25 cellular contexts compared by ENCODE assay signal in genomic region chr21:25489673-25490072, GRCh38.
DNase-seq lines count a peak whose midpoint lies in the region; ATAC-seq, FAIRE-seq and TF ChIP-seq lines count a peak whose summit lies in the region.
"Had no signal": no experiment of that assay in that cellular context is flagged by ENCODE, and none has a peak within 500 bp of the region (broad histone marks: within the 10 kb centered on the region; RNA-seq: fewer than 3 reads in every experiment).

No MANE protein-coding gene starts in this region.

- H3K9me3 Mint-ChIP-seq in natural killer cell treated with Interleukin-12 subunit alpha and Interleukin-12 subunit beta and Interleukin-15 and Interleukin-18, amount 100 ng/mL, for 72 hours = no peaks in the 10 kb centered on the region
- peaks cover 0 to 2% of the 10 kb centered on the region in 2 donors for H3K9me3 Mint-ChIP-seq in natural killer cell
- no peaks in the 10 kb centered on the region for H3K9me3 Mint-ChIP-seq in activated T-helper 17 cell treated with anti-CD3 and anti-CD28 coated beads, Interleukin-2, amount 50 U/mL, for 72 hours
- H3K9me3 Mint-ChIP-seq in stimulated activated naive B cell treated with anti-CD40 and anti-IgM and Interleukin-4, amounts not matched to agents 10 μg/mL and 1 μg/mL and 100 μg/mL, for 72 hours = peaks cover 0 to 9% of the 10 kb centered on the region in 2 donors
- H3K9me3 Mint-ChIP-seq: CD4-positive, alpha-beta T cell; IgD-negative memory B cell had no signal

- WGBS in K562 (ENCODE audit: insufficient coverage, low coverage, missing lambda C conversion rate) = 0% methylated on average over 3 of the region's 3 CpGs
- 57 to 79% methylated on average over 3 of the region's 3 CpGs for WGBS in sigmoid colon, 2 donors

- in situ Hi-C loops in K562 (cut with MboI) = no loop called here

- H3K9ac ChIP-seq in K562 (ENCODE audit: insufficient read depth in 1 of 2, low read depth in 2 of 2, low read length in 2 of 2) = no peak overlapping the region
- H3K9ac ChIP-seq: BLaER1 had no signal

- peaks cover 56 to 62% of the 10 kb centered on the region in 2 donors for H3K4me1 Mint-ChIP-seq in natural killer cell treated with Interleukin-12 subunit alpha and Interleukin-12 subunit beta and Interleukin-15 and Interleukin-18, amount 100 ng/mL, for 72 hours (ENCODE audit: low read depth in 2 of 2)
- H3K4me1 Mint-ChIP-seq in natural killer cell = no peaks in the 10 kb centered on the region
- peaks cover 37% of the 10 kb centered on the region for H3K4me1 Mint-ChIP-seq in activated T-helper 17 cell treated with anti-CD3 and anti-CD28 coated beads, Interleukin-2, amount 50 U/mL, for 72 hours
- peaks cover 35 to 77% of the 10 kb centered on the region in 2 donors for H3K4me1 Mint-ChIP-seq in stimulated activated naive B cell treated with anti-CD40 and anti-IgM and Interleukin-4, amounts not matched to agents 10 μg/mL and 1 μg/mL and 100 μg/mL, for 72 hours

- peaks cover 7% of the 10 kb centered on the region for H3K36me3 Mint-ChIP-seq in natural killer cell treated with Interleukin-12 subunit alpha and Interleukin-12 subunit beta and Interleukin-15 and Interleukin-18, amount 100 ng/mL, for 72 hours
- no peaks in the 10 kb centered on the region for H3K36me3 Mint-ChIP-seq in natural killer cell
- peaks cover 27% of the 10 kb centered on the region for H3K36me3 Mint-ChIP-seq in activated T-helper 17 cell treated with anti-CD3 and anti-CD28 coated beads, Interleukin-2, amount 50 U/mL, for 72 hours (ENCODE audit: low read depth)
- peaks cover 6 to 21% of the 10 kb centered on the region in 2 donors for H3K36me3 Mint-ChIP-seq in stimulated activated naive B cell treated with anti-CD40 and anti-IgM and Interleukin-4, amounts not matched to agents 10 μg/mL and 1 μg/mL and 100 μg/mL, for 72 hours
- H3K36me3 Mint-ChIP-seq: IgD-negative memory B cell had no signal

- no peaks in the 10 kb centered on the region for H3K27me3 ChIP-seq in K562 (ENCODE audit: control insufficient read depth in 2 of 2, insufficient read depth in 2 of 2, low read length in 2 of 2)
- no peaks in the 10 kb centered on the region for H3K27me3 ChIP-seq in sigmoid colon
- H3K27me3 ChIP-seq: BLaER1 had no signal

- H3K4me3 ChIP-seq in K562 (no peak overlapping the region), sigmoid colon (no peak overlapping the region)
- H3K4me3 ChIP-seq: BLaER1, HAP-1 had no signal

- DNase-seq in natural killer cell treated with Interleukin-12 subunit alpha and Interleukin-12 subunit beta and Interleukin-15 and Interleukin-18, amount 100 ng/mL, for 72 hours (ENCODE audit: low spot score) = no peak
- DNase-seq in natural killer cell (no peak), K562 (ENCODE audit: extremely low read depth in 1 of 4, low spot score in 3 of 4) (no peak), sigmoid colon (no peak), posterior vena cava (ENCODE audit: low spot score) (no peak)
- DNase-seq in stimulated activated naive B cell treated with anti-CD40 and anti-IgM and Interleukin-4, amounts not matched to agents 10 μg/mL and 1 μg/mL and 100 μg/mL, for 72 hours = no peak
- DNase-seq: ACHN; CD4-positive, alpha-beta T cell; COR-L47; DMS79; Karpas-422; MV-4-11; NCI-H1105 treated with DMSO at 0.1 percent for 48 hours; NCI-H2029 treated with DMSO at 0.1 percent for 48 hours; NCI-H226; NCI-H510A treated with DMSO at 0.1 percent for 48 hours; NCI-H748 treated with DMSO at 0.1 percent for 48 hours; NK-92 treated with Interleukin-12 subunit alpha and Interleukin-12 subunit beta, amount 100 ng/mL, for 24 hours; SIG-M5 had no signal

- TF ChIP-seq RAD21 in K562 (CRISPR knock-in tag; conservative IDR thresholded peaks at IDR 0.05 in 1 of 2, IDR thresholded peaks at IDR 0.05 in 1 of 2) = no peak

- peak overlapping the region; percentile 94 to 96 for H3K27ac Mint-ChIP-seq in natural killer cell treated with Interleukin-12 subunit alpha and Interleukin-12 subunit beta and Interleukin-15 and Interleukin-18, amount 100 ng/mL, for 72 hours
- H3K27ac Mint-ChIP-seq in natural killer cell = no peak overlapping the region
- H3K27ac Mint-ChIP-seq in activated T-helper 17 cell treated with anti-CD3 and anti-CD28 coated beads, Interleukin-2, amount 50 U/mL, for 72 hours = peak overlapping the region; percentile 96
- peak overlapping the region; percentile 60 for H3K27ac Mint-ChIP-seq in stimulated activated naive B cell treated with anti-CD40 and anti-IgM and Interleukin-4, amounts not matched to agents 10 μg/mL and 1 μg/mL and 100 μg/mL, for 72 hours
- H3K27ac Mint-ChIP-seq: CD4-positive, alpha-beta T cell; IgD-negative memory B cell had no signal

- no peak overlapping the region for H2AFZ ChIP-seq in K562 (ENCODE audit: low read depth, low read length)

- H4K20me1 ChIP-seq in K562 (replicated peaks; ENCODE audit: control insufficient read depth, insufficient read depth, low read length) = no peaks in the 10 kb centered on the region
- H4K20me1 ChIP-seq: BLaER1 had no signal

- no TSS peak for BruUV-seq in K562 (replicated peaks; lab: Mats Ljungman, UMichigan)

- no peak for FAIRE-seq in K562 (lab: Jason Lieb, UNC)
- FAIRE-seq: HTR-8/SVneo had no signal

- H3K4me1 ChIP-seq in K562 (replicated peaks in 1 of 2; ENCODE audit: control insufficient read depth in 2 of 2, insufficient read depth in 2 of 2, low read length in 2 of 2) (no peaks in the 10 kb centered on the region), sigmoid colon (no peaks in the 10 kb centered on the region)

- CTCF ChIA-PET in K562 (lab: Yijun Ruan, JAX; ENCODE audit: low intra/inter-chr PET ratio) = no interaction called here

- H3K4me3 Mint-ChIP-seq in natural killer cell treated with Interleukin-12 subunit alpha and Interleukin-12 subunit beta and Interleukin-15 and Interleukin-18, amount 100 ng/mL, for 72 hours = peak overlapping the region; percentile 63
- no peak overlapping the region for H3K4me3 Mint-ChIP-seq in natural killer cell
- peak overlapping the region; percentile 81 for H3K4me3 Mint-ChIP-seq in activated T-helper 17 cell treated with anti-CD3 and anti-CD28 coated beads, Interleukin-2, amount 50 U/mL, for 72 hours
- no peak overlapping the region for H3K4me3 Mint-ChIP-seq in stimulated activated naive B cell treated with anti-CD40 and anti-IgM and Interleukin-4, amounts not matched to agents 10 μg/mL and 1 μg/mL and 100 μg/mL, for 72 hours
- H3K4me3 Mint-ChIP-seq: CD4-positive, alpha-beta T cell; IgD-negative memory B cell had no signal

- intact Hi-C loops in natural killer cell (cut with micrococcal nuclease) (no loop called here), K562 (cut with micrococcal nuclease) (no loop called here), sigmoid colon (cut with DNase I) (no loop called here), posterior vena cava (cut with DNase I) (no loop called here)

- TF ChIP-seq CTCF in natural killer cell (IDR thresholded peaks at IDR 0.05) (no peak), K562 (IDR thresholded peaks at IDR 0.05 in 2 of 3, conservative IDR thresholded peaks at IDR 0.05 in 1 of 3; ENCODE audit: insufficient read depth in 2 of 3, low read depth in 1 of 3, low read length in 3 of 3) (no peak), sigmoid colon (IDR thresholded peaks at IDR 0.05) (no peak)

- H3K27ac ChIP-seq in K562 (ENCODE audit: extremely low read depth, low read depth, low read length) (no peak overlapping the region), sigmoid colon (no peak overlapping the region)
- H3K27ac ChIP-seq: BLaER1 had no signal

- POLR2A ChIA-PET in K562 (lab: Yijun Ruan, JAX) = interaction anchor here (0.5 kb wide), 2 partner anchors 87 to 775 kb away, joined by 3 read pairs; no protein-coding TSS in a partner anchor

- ATAC-seq in natural killer cell treated with Interleukin-12 subunit alpha and Interleukin-12 subunit beta and Interleukin-15 and Interleukin-18, amount 100 ng/mL, for 72 hours = no peak
- ATAC-seq in natural killer cell (no peak), K562 (no peak)
- no peak for ATAC-seq in activated T-helper 17 cell treated with anti-CD3 and anti-CD28 coated beads, Interleukin-2, amount 50 U/mL, for 72 hours (replicated peaks)
- ATAC-seq in stimulated activated naive B cell treated with anti-CD40 and anti-IgM and Interleukin-4, amounts not matched to agents 10 μg/mL and 1 μg/mL and 100 μg/mL, for 72 hours (replicated peaks) = no peak
- ATAC-seq: Panc1 had no signal

- no peaks in the 10 kb centered on the region for H3K27me3 Mint-ChIP-seq in natural killer cell treated with Interleukin-12 subunit alpha and Interleukin-12 subunit beta and Interleukin-15 and Interleukin-18, amount 100 ng/mL, for 72 hours
- peaks cover 0 to 6% of the 10 kb centered on the region in 2 donors for H3K27me3 Mint-ChIP-seq in natural killer cell (ENCODE audit: low read depth in 2 of 2)
- H3K27me3 Mint-ChIP-seq in activated T-helper 17 cell treated with anti-CD3 and anti-CD28 coated beads, Interleukin-2, amount 50 U/mL, for 72 hours = no peaks in the 10 kb centered on the region
- H3K27me3 Mint-ChIP-seq in stimulated activated naive B cell treated with anti-CD40 and anti-IgM and Interleukin-4, amounts not matched to agents 10 μg/mL and 1 μg/mL and 100 μg/mL, for 72 hours = no peaks in the 10 kb centered on the region
- H3K27me3 Mint-ChIP-seq: CD4-positive, alpha-beta T cell had no signal

- no peak overlapping the region for H3K4me2 ChIP-seq in K562 (ENCODE audit: insufficient read depth, low read length)
- H3K4me2 ChIP-seq: BLaER1 had no signal

- no peaks in the 10 kb centered on the region for H3K9me1 ChIP-seq in K562 (ENCODE audit: control insufficient read depth, insufficient read depth, low read length)

- TF ChIP-seq POLR2A in K562 (conservative IDR thresholded peaks at IDR 0.05) (no peak), sigmoid colon (IDR thresholded peaks at IDR 0.05) (no peak)

- H3K79me2 ChIP-seq in K562 (ENCODE audit: control insufficient read depth, insufficient read depth, low read length) = no peaks in the 10 kb centered on the region

- 0 out of 2 replicates have a peak, but pooled peaks cover 2% of the 10 kb centered on the region for H3K9me3 ChIP-seq in K562 (replicated peaks; ENCODE audit: control insufficient read depth, insufficient read depth, low read depth, low read length)
- peaks cover 0 to 2% (median 0%) of the 10 kb centered on the region in 4 donors for H3K9me3 ChIP-seq in sigmoid colon
- H3K9me3 ChIP-seq: HAP-1 had no signal

- TF ChIP-seq EP300 in K562 (IDR thresholded peaks at IDR 0.05; ENCODE audit: low read length) = no peak
- no peak for TF ChIP-seq EP300 in sigmoid colon (IDR thresholded peaks at IDR 0.05)

- H3K36me3 ChIP-seq in K562 (ENCODE audit: control insufficient read depth, insufficient read depth, low read length) (no peaks in the 10 kb centered on the region), sigmoid colon (no peaks in the 10 kb centered on the region)
- H3K36me3 ChIP-seq: BLaER1, HAP-1 had no signal

TF ChIP-seq in K562, 482 proteins besides CTCF, POLR2A, EP300 and RAD21 (continues in another document):
- TF ChIP-seq BACH1 (tag; IDR thresholded peaks at IDR 0.05) = no peak
- peak; percentile 79 for TF ChIP-seq ZNF316 (IDR thresholded peaks at IDR 0.05)
- TF ChIP-seq MAFK (IDR thresholded peaks at IDR 0.05; ENCODE audit: low read length) = peak; percentile 86
- no peak for TF ChIP-seq ADNP (tag; IDR thresholded peaks at IDR 0.05)
- TF ChIP-seq CBFA2T3 (IDR thresholded peaks at IDR 0.05) = no peak

Comparison
In these comparisons a context has a peak if more than half of its experiments do, and no peak if none do; other contexts are left out.
1. H3K27ac Mint-ChIP-seq: peak in natural killer cell treated with Interleukin-12 subunit alpha and Interleukin-12 subunit beta and Interleukin-15 and Interleukin-18, amount 100 ng/mL, for 72 hours (2 of 2), activated T-helper 17 cell treated with anti-CD3 and anti-CD28 coated beads, Interleukin-2, amount 50 U/mL, for 72 hours (single experiment) and stimulated activated naive B cell treated with anti-CD40 and anti-IgM and Interleukin-4, amounts not matched to agents 10 μg/mL and 1 μg/mL and 100 μg/mL, for 72 hours (single experiment); none in natural killer cell (0 of 2).
2. H3K4me3 Mint-ChIP-seq: peak in natural killer cell treated with Interleukin-12 subunit alpha and Interleukin-12 subunit beta and Interleukin-15 and Interleukin-18, amount 100 ng/mL, for 72 hours (single experiment) and activated T-helper 17 cell treated with anti-CD3 and anti-CD28 coated beads, Interleukin-2, amount 50 U/mL, for 72 hours (single experiment); none in natural killer cell (single experiment) and stimulated activated naive B cell treated with anti-CD40 and anti-IgM and Interleukin-4, amounts not matched to agents 10 μg/mL and 1 μg/mL and 100 μg/mL, for 72 hours (0 of 2).